11 cellular contexts compared by ENCODE assay signal in the genomic region with DNA sequence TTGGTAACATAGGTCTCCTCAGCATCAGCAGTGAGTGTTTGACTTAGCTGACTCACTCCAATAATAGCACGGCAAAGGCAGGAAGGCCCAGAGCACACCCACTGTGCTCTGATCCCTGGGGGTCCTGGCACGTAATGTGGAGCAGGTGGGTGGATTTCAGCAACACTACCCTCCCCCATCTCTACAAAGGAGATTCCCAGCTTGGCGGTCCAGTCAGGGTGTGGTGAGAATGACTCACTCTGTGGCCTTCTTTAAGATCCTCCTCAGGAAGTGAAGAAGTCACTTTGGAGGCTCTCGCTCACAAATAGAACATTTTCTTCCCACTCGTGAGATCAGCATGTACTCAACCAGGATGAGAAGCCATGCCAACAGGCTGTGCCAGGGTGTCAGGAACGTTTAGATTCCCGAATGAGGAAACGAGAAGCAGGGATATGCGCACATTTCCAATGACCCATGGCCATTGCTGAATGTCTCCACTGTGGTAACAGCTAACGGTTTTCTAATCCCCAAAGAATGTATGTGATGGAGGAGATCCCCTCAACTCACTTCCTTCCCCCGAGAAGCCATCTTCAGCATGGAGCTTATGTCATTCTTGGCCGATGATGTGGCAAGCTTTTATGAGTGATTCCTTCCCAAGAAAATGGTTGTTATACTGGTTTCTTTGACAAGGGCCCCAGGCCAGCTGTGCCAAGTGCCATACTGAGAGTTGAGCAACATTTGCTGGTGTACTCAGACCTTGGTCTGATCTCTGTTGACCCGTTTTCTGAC.
A peak's percentile ranks its signal among the peaks of the same experiment; 100 is the strongest.
DNase-seq lines count a peak whose midpoint lies in the region; ATAC-seq and TF ChIP-seq lines count a peak whose summit lies in the region.
"Had no signal": no experiment of that assay in that cellular context is flagged by ENCODE, and none has a peak within 500 bp of the region (broad histone marks: within the 10 kb centered on the region; RNA-seq: fewer than 3 reads in every experiment).

No MANE protein-coding gene starts in this region.

- DNase-seq in AG08396 (ENCODE audit: low spot score), result peak; percentile 77
- peak; percentile 92 for DNase-seq in MG63
- peak; percentile 92 for DNase-seq in mammary epithelial cell
- peak; percentile 95 for DNase-seq in kidney epithelial cell (ENCODE audit: low read depth)
- DNase-seq in head of caudate nucleus, result no peak
- DNase-seq in nephron progenitor cell, result no peak
- DNase-seq in NCI-H1417 (lab: John Stamatoyannopoulos, UW), result no peak
- DNase-seq: naive thymus-derived CD8-positive, alpha-beta T cell; NCI-H1417 treated with DMSO at 0.1 percent for 48 hours had no signal

- dilution Hi-C loops in mammary epithelial cell (cut with HindIII; ENCODE audit: low sequenced_read_pairs), result no loop called here

- H3K9me3 Mint-ChIP-seq in nephron progenitor cell, result peaks cover 14% of the 10 kb centered on the region

- TF ChIP-seq CTCF in mammary epithelial cell (conservative IDR thresholded peaks at IDR 0.05 in 1 of 2, IDR thresholded peaks at IDR 0.05 in 1 of 2; ENCODE audit: extremely low read depth in 1 of 2, insufficient read depth in 1 of 2, low read depth in 1 of 2, low read length in 2 of 2), result no peak
- TF ChIP-seq CTCF in kidney epithelial cell (IDR thresholded peaks at IDR 0.05; ENCODE audit: insufficient read depth, low read length, poor library complexity, severe bottlenecking), result no peak
- TF ChIP-seq CTCF in nephron progenitor cell (IDR thresholded peaks at IDR 0.05), result no peak

- no peaks in the 10 kb centered on the region for H3K27me3 ChIP-seq in MG63
- no peaks in the 10 kb centered on the region for H3K27me3 ChIP-seq in mammary epithelial cell (ENCODE audit: insufficient read depth, low read length)
- no peaks in the 10 kb centered on the region for H3K27me3 ChIP-seq in kidney epithelial cell (ENCODE audit: control insufficient read depth, insufficient read depth, low read length)
- H3K27me3 ChIP-seq: vagina had no signal

- H3K4me1 ChIP-seq in mammary epithelial cell (ENCODE audit: insufficient read depth, low read length), result peaks cover 30% of the 10 kb centered on the region
- H3K4me1 ChIP-seq: vagina had no signal

- peaks cover 67% of the 10 kb centered on the region for H3K4me1 Mint-ChIP-seq in nephron progenitor cell

- no peak overlapping the region for H3K27ac Mint-ChIP-seq in nephron progenitor cell
- H3K27ac Mint-ChIP-seq: naive thymus-derived CD8-positive, alpha-beta T cell had no signal

- peak overlapping the region; percentile 17 for H2AFZ ChIP-seq in mammary epithelial cell (ENCODE audit: low read depth, low read length)

- no peaks in the 10 kb centered on the region for H3K79me2 ChIP-seq in mammary epithelial cell (ENCODE audit: insufficient read depth, low read length)

- CTCF ChIA-PET in mammary epithelial cell (lab: Charles Lee; ENCODE audit: low non-redundant PET), result no interaction called here

- H3K27ac ChIP-seq in mammary epithelial cell (ENCODE audit: insufficient read depth, low read depth, low read length), result peak overlapping the region; percentile 17
- H3K27ac ChIP-seq: vagina had no signal

- intact Hi-C loops in mammary epithelial cell (cut with micrococcal nuclease), result loop anchor here (1.0 to 5.0 kb wide), 5 partner anchors 23 to 385 kb away; no protein-coding TSS in a partner anchor
- intact Hi-C loops in head of caudate nucleus (cut with DNase I), result no loop called here

- H3K36me3 ChIP-seq in MG63 (no peaks in the 10 kb centered on the region), mammary epithelial cell (ENCODE audit: insufficient read depth, low read length) (no peaks in the 10 kb centered on the region), kidney epithelial cell (ENCODE audit: control insufficient read depth, insufficient read depth, low read length) (no peaks in the 10 kb centered on the region)
- H3K36me3 ChIP-seq: vagina had no signal

- 2% methylated on average over 13 of the region's 13 CpGs for WGBS in mammary epithelial cell (ENCODE audit: low coverage, missing lambda C conversion rate)

- H4K20me1 ChIP-seq in mammary epithelial cell (ENCODE audit: insufficient read depth, low read length), result no peaks in the 10 kb centered on the region

- in situ Hi-C loops in mammary epithelial cell (cut with MboI; ENCODE audit: low sequenced_read_pairs in 2 of 2), result no loop called here

- no peak overlapping the region for H3K9ac ChIP-seq in mammary epithelial cell (ENCODE audit: insufficient read depth, low read length)

- H3K27me3 Mint-ChIP-seq in nephron progenitor cell (ENCODE audit: low read depth, poor library complexity), result peaks cover 10% of the 10 kb centered on the region

- H3K4me3 Mint-ChIP-seq in nephron progenitor cell, result no peak overlapping the region
- H3K4me3 Mint-ChIP-seq: naive thymus-derived CD8-positive, alpha-beta T cell had no signal

- H3K4me2 ChIP-seq in mammary epithelial cell (ENCODE audit: insufficient read depth, low read depth, low read length), result peak overlapping the region; percentile 39

- H3K36me3 Mint-ChIP-seq in nephron progenitor cell (ENCODE audit: low read depth), result no peaks in the 10 kb centered on the region
- H3K36me3 Mint-ChIP-seq: naive thymus-derived CD8-positive, alpha-beta T cell had no signal

- H3K9me3 ChIP-seq in MG63 (no peaks in the 10 kb centered on the region), mammary epithelial cell (replicated peaks; ENCODE audit: insufficient read depth, low read length) (no peaks in the 10 kb centered on the region)
- H3K9me3 ChIP-seq: vagina had no signal

- TSS peak; percentile 83 for BruUV-seq in mammary epithelial cell (replicated peaks; lab: Mats Ljungman, UMichigan)

- no peak for ATAC-seq in HG03469 (IDR thresholded peaks at IDR 0.05; ENCODE audit: unreplicated experiment)
- ATAC-seq: naive thymus-derived CD8-positive, alpha-beta T cell had no signal

- H3K4me3 ChIP-seq in MG63 (no peak overlapping the region), mammary epithelial cell (replicated peaks in 1 of 3; ENCODE audit: insufficient read depth in 1 of 3, low read depth in 2 of 3, low read length in 3 of 3) (no peak overlapping the region), kidney epithelial cell (ENCODE audit: low read depth, low read length) (no peak overlapping the region)
- H3K4me3 ChIP-seq: vagina had no signal

Comparison
In these comparisons a context has a peak if more than half of its experiments do, and no peak if none do; other contexts are left out.
1. DNase-seq: peak in AG08396 (single experiment), MG63 (single experiment), mammary epithelial cell (single experiment) and kidney epithelial cell (single experiment); none in head of caudate nucleus (0 of 42), nephron progenitor cell (single experiment) and NCI-H1417 (0 of 3).